In genomic region chr20:36847009-36847709, GRCh38 we compare ENCODE assay signal across 8 cellular contexts. TPM values are rescaled to one million over a fixed set of nuclear protein-coding genes. Genes with fewer than 3 reads are reported as not detected.
DNase-seq lines count a peak whose midpoint lies in the region; ATAC-seq and TF ChIP-seq lines count a peak whose summit lies in the region.

No MANE protein-coding gene starts in this region.

- TF ChIP-seq POLR2A in testis (IDR thresholded peaks at IDR 0.05): no peak

- DNase-seq in MG63 (peak; percentile 57), medulla oblongata (ENCODE audit: extremely low spot score) (peak; percentile 79), testis (peak; percentile 92), GM19238 (ENCODE audit: insufficient read length, low spot score) (no peak), activated gamma-delta T cell (lab: John Stamatoyannopoulos, UW) (no peak)
- no peak for DNase-seq in NK-92 treated with Interleukin-12 subunit alpha and Interleukin-12 subunit beta, amount 100 ng/mL, for 24 hours (lab: John Stamatoyannopoulos, UW)

- no peak for ATAC-seq in GM21619 (IDR thresholded peaks at IDR 0.05; ENCODE audit: unreplicated experiment)

- intact Hi-C loops in testis (cut with DNase I; ENCODE audit: low total_unique reads): no loop called here

- H3K36me3 ChIP-seq in MG63 (peaks cover 62% of the 10 kb centered on the region), testis (ENCODE audit: low read depth, missing control alignments) (no peaks in the 10 kb centered on the region)

- WGBS in testis, 2 donors: 52 to 57% methylated on average over 18 of the region's 18 CpGs

- H3K27me3 ChIP-seq in MG63 (no peaks in the 10 kb centered on the region), testis (no peaks in the 10 kb centered on the region)

- H3K4me3 ChIP-seq in MG63 (no peak overlapping the region), testis (no peak overlapping the region)

- TF ChIP-seq CTCF in testis (IDR thresholded peaks at IDR 0.05): no peak

- H3K9me3 ChIP-seq in MG63: no peaks in the 10 kb centered on the region
- no peaks in the 10 kb centered on the region for H3K9me3 ChIP-seq in testis

- peaks cover 54% of the 10 kb centered on the region for H3K4me1 ChIP-seq in testis

- H3K27ac ChIP-seq in cingulate gyrus (ENCODE audit: low read depth, low read length): peak overlapping the region; percentile 95
- H3K27ac ChIP-seq in testis: peak overlapping the region; percentile 88 to 92

RNA-seq across cellular contexts. Expression of gene TLDC2, which starts 28.8 kb away (rescaled TPM):
- total RNA-seq in MG63 (2014; rRNA removed; shearing (Covaris generic); ENCODE audit: low replicate concordance): not detected in 2 replicates
- 1 to 10 TPM; 2.8 to 3.4 TPM for total RNA-seq in testis
- 2.9 TPM for polyA plus RNA-seq in testis (ENCODE audit: insufficient read depth, low read depth, low replicate concordance)

Comparison
In these comparisons a context has a peak if more than half of its experiments do, and no peak if none do; other contexts are left out.
1. DNase-seq: peak in MG63 (single experiment), medulla oblongata (single experiment) and testis (single experiment); none in NK-92 treated with Interleukin-12 subunit alpha and Interleukin-12 subunit beta, amount 100 ng/mL, for 24 hours (single experiment), GM19238 (single experiment) and activated gamma-delta T cell (single experiment).